In the genomic region with DNA sequence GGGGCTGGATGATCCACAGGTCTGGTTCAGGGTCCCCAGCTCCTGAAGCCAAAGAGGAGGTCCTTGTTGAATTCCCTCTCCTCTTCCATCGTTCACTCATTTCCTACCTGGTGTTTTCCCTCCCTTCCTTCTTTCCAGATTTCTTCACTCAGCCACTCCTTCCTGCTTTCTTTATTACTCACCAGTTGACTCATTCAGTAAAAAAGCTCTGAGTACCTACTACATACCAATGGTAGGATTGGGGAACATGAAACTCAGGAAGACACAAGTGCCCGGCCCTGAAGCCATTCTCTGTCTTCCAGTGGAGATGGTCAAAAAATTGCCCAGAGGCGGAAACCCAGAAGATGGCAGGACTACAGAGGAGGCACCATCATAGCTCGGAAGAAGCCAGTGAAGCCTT, we compare ENCODE assay signal across 15 cellular contexts. TPM values are rescaled to one million over a fixed set of nuclear protein-coding genes. Genes with fewer than 3 reads are reported as not detected.
DNase-seq lines count a peak whose midpoint lies in the region; ATAC-seq, FAIRE-seq and TF ChIP-seq lines count a peak whose summit lies in the region.
"Had no signal": no experiment of that assay in that cellular context is flagged by ENCODE, and none has a peak within 500 bp of the region (broad histone marks: within the 10 kb centered on the region; RNA-seq: fewer than 3 reads in every experiment).

No MANE protein-coding gene starts in this region.

- FAIRE-seq in keratinocyte (lab: Jason Lieb, UNC), result peak; percentile 97

- peaks cover 36% of the 10 kb centered on the region for H3K4me1 ChIP-seq in keratinocyte (ENCODE audit: control insufficient read depth, extremely low read depth, insufficient read depth, low read length)
- H3K4me1 ChIP-seq: gastroesophageal sphincter had no signal

- H3K79me2 ChIP-seq in keratinocyte (ENCODE audit: control insufficient read depth, insufficient read depth, low read length), result peaks cover 2% of the 10 kb centered on the region

- TF ChIP-seq CTCF in keratinocyte (optimal IDR thresholded peaks at IDR 0.05 in 1 of 3, IDR thresholded peaks at IDR 0.05 in 1 of 3, conservative IDR thresholded peaks at IDR 0.05 in 1 of 3; ENCODE audit: extremely low read depth in 1 of 3, insufficient read depth in 2 of 3, low read length in 3 of 3), result no peak

- H3K4me3 ChIP-seq in keratinocyte (ENCODE audit: control insufficient read depth in 2 of 3, extremely low read depth in 1 of 3, insufficient read depth in 2 of 3, low read depth in 1 of 3, low read length in 3 of 3), result peak overlapping the region; percentile 45 to 56 (median 53)
- H3K4me3 ChIP-seq: cardiac muscle cell, gastroesophageal sphincter had no signal

- H3K9me1 ChIP-seq in keratinocyte (ENCODE audit: control insufficient read depth, extremely low read depth, insufficient read depth, low read length), result no peaks in the 10 kb centered on the region

- H3K9ac ChIP-seq in keratinocyte (ENCODE audit: control insufficient read depth, extremely low read depth, insufficient read depth, low read length), result peak overlapping the region; percentile 75

- H3K27me3 ChIP-seq in keratinocyte (ENCODE audit: control insufficient read depth, extremely low read depth, insufficient read depth, low read length), result no peaks in the 10 kb centered on the region

- peak; percentile 71 for DNase-seq in AG20443 (ENCODE audit: low spot score)
- peak; percentile 94 for DNase-seq in M059J (ENCODE audit: low read depth)
- peak; percentile 49 for DNase-seq in astrocyte of the hippocampus (ENCODE audit: low read depth, low spot score)
- DNase-seq in keratinocyte (ENCODE audit: low read depth, low spot score), result no peak
- no peak for DNase-seq in SKM-1 treated with dmso at 0.1 percent for 144 hours (lab: John Stamatoyannopoulos, UW; ENCODE audit: unreplicated experiment)
- DNase-seq in NCI-H146 treated with DMSO at 0.1 percent for 48 hours (lab: John Stamatoyannopoulos, UW; ENCODE audit: unreplicated experiment), result no peak
- DNase-seq: GOT3, nephron progenitor cell, SHP77 treated with DMSO at 0.1 percent for 48 hours had no signal

- no peaks in the 10 kb centered on the region for H3K36me3 ChIP-seq in keratinocyte (ENCODE audit: control insufficient read depth in 2 of 2, extremely low read depth in 1 of 2, insufficient read depth in 2 of 2, low read length in 2 of 2)
- H3K36me3 ChIP-seq: cardiac muscle cell, gastroesophageal sphincter had no signal

- no peak overlapping the region for H2AFZ ChIP-seq in keratinocyte (ENCODE audit: control insufficient read depth, low read length)

- ATAC-seq in HG03439 (IDR thresholded peaks at IDR 0.05; ENCODE audit: unreplicated experiment) (no peak), HG02938 (IDR thresholded peaks at IDR 0.05; ENCODE audit: unreplicated experiment) (no peak)
- ATAC-seq: gastroesophageal sphincter, left lobe of liver had no signal

- peak overlapping the region; percentile 96 for H3K27ac ChIP-seq in keratinocyte (ENCODE audit: control insufficient read depth, insufficient read depth, low read length)
- H3K27ac ChIP-seq: C4-2B, cardiac muscle cell, gastroesophageal sphincter had no signal

- no peaks in the 10 kb centered on the region for H4K20me1 ChIP-seq in keratinocyte (ENCODE audit: control insufficient read depth, extremely low read depth, insufficient read depth, low read length)

- H3K4me2 ChIP-seq in keratinocyte (ENCODE audit: control insufficient read depth, extremely low read depth, insufficient read depth, low read depth, low read length), result peak overlapping the region; percentile 88

- H3K9me3 ChIP-seq in keratinocyte (ENCODE audit: control insufficient read depth, low read depth, low read length), result no peaks in the 10 kb centered on the region
- H3K9me3 ChIP-seq: gastroesophageal sphincter had no signal

- dilution Hi-C loops in keratinocyte (cut with MboI; ENCODE audit: extremely low pct_ligation_motif_present, low sequenced_read_pairs), result no loop called here

RNA-seq across cellular contexts. Expression of a gene that starts 11.9 kb away (rescaled TPM):
- 69.2 and 85.5 TPM in 2 replicates for total RNA-seq in M059J (2014; rRNA removed; shearing (Covaris generic))
- polyA plus RNA-seq in keratinocyte, result 23.9 to 45.4 TPM (median 38.8 TPM) in 3 replicates
- polyA plus RNA-seq in keratinocyte (2011; ENCODE audit: low read depth), result 197 TPM
- polyA plus RNA-seq in keratinocyte (2011; cell fraction: cytosol; rRNA removed), result 39.1 and 51.0 TPM in 2 replicates
- 58.2 and 59.0 TPM in 2 replicates for polyA plus RNA-seq in keratinocyte (2011; cell fraction: nucleus; rRNA removed)
- 99.1 and 116 TPM in 2 replicates for polyA plus RNA-seq in keratinocyte (2012; ENCODE audit: low replicate concordance)
- 19.8 to 28.9 TPM (median 20.8 TPM) in 3 replicates for polyA minus RNA-seq in keratinocyte
- 11.1 TPM for polyA minus RNA-seq in keratinocyte (2011; cell fraction: cytosol; rRNA and poly(A)+ RNA removed)
- 19.9 and 28.5 TPM in 2 replicates for polyA minus RNA-seq in keratinocyte (2011; cell fraction: nucleus; rRNA and poly(A)+ RNA removed)

RNA-seq across cellular contexts. Expression of a gene that starts 12.7 kb away (rescaled TPM):
- total RNA-seq in M059J (2014; rRNA removed; shearing (Covaris generic)), result 0.07 TPM in 1 of 2 replicates, not detected in the other
- 1.1 to 2.1 TPM (median 1.6 TPM) in 3 replicates for polyA plus RNA-seq in keratinocyte
- 0.51 TPM for polyA plus RNA-seq in keratinocyte (2011; ENCODE audit: low read depth)
- polyA plus RNA-seq in keratinocyte (2011; cell fraction: cytosol; rRNA removed), result 0.79 and 1.2 TPM in 2 replicates
- polyA plus RNA-seq in keratinocyte (2011; cell fraction: nucleus; rRNA removed), result 2.2 and 3.4 TPM in 2 replicates
- 0.77 and 1.7 TPM in 2 replicates for polyA plus RNA-seq in keratinocyte (2012; ENCODE audit: low replicate concordance)
- polyA minus RNA-seq in keratinocyte, result 0.66 to 3.1 TPM (median 1.3 TPM) in 3 replicates
- polyA minus RNA-seq in keratinocyte (2011; cell fraction: cytosol; rRNA and poly(A)+ RNA removed), result not detected
- polyA minus RNA-seq in keratinocyte (2011; cell fraction: nucleus; rRNA and poly(A)+ RNA removed), result 1.3 and 1.8 TPM in 2 replicates
- total RNA-seq: cardiac muscle cell had no signal
- polyA plus RNA-seq: cardiac muscle cell had no signal

Comparison
In these comparisons a context has a peak if more than half of its experiments do, and no peak if none do; other contexts are left out.
1. DNase-seq: peak in AG20443 (single experiment), M059J (single experiment) and astrocyte of the hippocampus (single experiment); none in keratinocyte (single experiment), SKM-1 treated with dmso at 0.1 percent for 144 hours (single experiment) and NCI-H146 treated with DMSO at 0.1 percent for 48 hours (single experiment).